ENCODE assay signal across 17 cellular contexts in genomic region chr3:57423335-57423734, GRCh38.
"Had no signal": no experiment of that assay in that cellular context is flagged by ENCODE, and none has a peak within 500 bp of the region (broad histone marks: within the 10 kb centered on the region; RNA-seq: fewer than 3 reads in every experiment).

No MANE protein-coding gene starts in this region.

- H3K36me3 Mint-ChIP-seq: naive thymus-derived CD8-positive, alpha-beta T cell; stimulated activated naive B cell treated with anti-CD40 and anti-IgM and Interleukin-4, amounts not matched to agents 10 μg/mL and 1 μg/mL and 100 μg/mL, for 72 hours had no signal

- H3K4me3 ChIP-seq: mucosa of descending colon, ovary, right atrium auricular region, sigmoid colon, skin epidermis, testis, tibial nerve had no signal

- H3K27me3 ChIP-seq: ovary, right atrium auricular region, sigmoid colon, testis, tibial nerve had no signal

- ATAC-seq: esophagus mucosa; mucosa of descending colon; naive thymus-derived CD8-positive, alpha-beta T cell; stimulated activated naive B cell treated with anti-CD40 and anti-IgM and Interleukin-4, amounts not matched to agents 10 μg/mL and 1 μg/mL and 100 μg/mL, for 72 hours; stimulated activated naive CD8-positive, alpha-beta T cell treated with anti-CD3 and anti-CD28 coated beads, Interleukin-15, amount 100 ng/mL, for 72 hours had no signal

- H3K4me1 ChIP-seq: right atrium auricular region, sigmoid colon, testis, tibial nerve had no signal

- H3K27me3 Mint-ChIP-seq: dendritic cell treated with granulocyte-macrophage colony-stimulating factor and Interleukin-4, amounts not matched to agents 40 ng/mL and 50 ng/mL, for 4 days; stimulated activated naive CD8-positive, alpha-beta T cell treated with anti-CD3 and anti-CD28 coated beads, Interleukin-15, amount 100 ng/mL, for 72 hours had no signal

- H3K9me3 ChIP-seq: mucosa of descending colon, ovary, right atrium auricular region, sigmoid colon, testis, tibial nerve had no signal

- H3K27ac Mint-ChIP-seq: dendritic cell treated with granulocyte-macrophage colony-stimulating factor and Interleukin-4, amounts not matched to agents 40 ng/mL and 50 ng/mL, for 4 days; naive thymus-derived CD8-positive, alpha-beta T cell; stimulated activated naive B cell treated with anti-CD40 and anti-IgM and Interleukin-4, amounts not matched to agents 10 μg/mL and 1 μg/mL and 100 μg/mL, for 72 hours; stimulated activated naive CD8-positive, alpha-beta T cell treated with anti-CD3 and anti-CD28 coated beads, Interleukin-15, amount 100 ng/mL, for 72 hours had no signal

- H3K36me3 ChIP-seq: ovary, right atrium auricular region, sigmoid colon, tibial nerve had no signal

- H3K4me3 Mint-ChIP-seq: dendritic cell treated with granulocyte-macrophage colony-stimulating factor and Interleukin-4, amounts not matched to agents 40 ng/mL and 50 ng/mL, for 4 days; naive thymus-derived CD8-positive, alpha-beta T cell; stimulated activated naive B cell treated with anti-CD40 and anti-IgM and Interleukin-4, amounts not matched to agents 10 μg/mL and 1 μg/mL and 100 μg/mL, for 72 hours; stimulated activated naive CD8-positive, alpha-beta T cell treated with anti-CD3 and anti-CD28 coated beads, Interleukin-15, amount 100 ng/mL, for 72 hours had no signal

- H3K27ac ChIP-seq: ovary, right atrium auricular region, sigmoid colon, skin epidermis, testis, tibial nerve had no signal

- H3K9me3 Mint-ChIP-seq: dendritic cell treated with granulocyte-macrophage colony-stimulating factor and Interleukin-4, amounts not matched to agents 40 ng/mL and 50 ng/mL, for 4 days; naive thymus-derived CD8-positive, alpha-beta T cell; stimulated activated naive B cell treated with anti-CD40 and anti-IgM and Interleukin-4, amounts not matched to agents 10 μg/mL and 1 μg/mL and 100 μg/mL, for 72 hours; stimulated activated naive CD8-positive, alpha-beta T cell treated with anti-CD3 and anti-CD28 coated beads, Interleukin-15, amount 100 ng/mL, for 72 hours had no signal

- H3K4me1 Mint-ChIP-seq: naive thymus-derived CD8-positive, alpha-beta T cell; stimulated activated naive B cell treated with anti-CD40 and anti-IgM and Interleukin-4, amounts not matched to agents 10 μg/mL and 1 μg/mL and 100 μg/mL, for 72 hours; stimulated activated naive CD8-positive, alpha-beta T cell treated with anti-CD3 and anti-CD28 coated beads, Interleukin-15, amount 100 ng/mL, for 72 hours had no signal

- DNase-seq: cerebellar nuclear complex; kidney glomerular epithelial cell; mucosa of descending colon; naive thymus-derived CD8-positive, alpha-beta T cell; nucleus accumbens; ovary; sigmoid colon; stimulated activated CD4-positive, alpha-beta T cell treated with anti-CD3 and anti-CD28 coated beads, Interleukin-2, amount 100 ng/mL, for 24 hours; stimulated activated CD4-positive, alpha-beta T cell treated with anti-CD3 and anti-CD28 coated beads, Interleukin-4, amount 100 ng/mL, for 4 hours; stimulated activated naive B cell treated with anti-CD40 and anti-IgM and Interleukin-4, amounts not matched to agents 10 μg/mL and 1 μg/mL and 100 μg/mL, for 72 hours; stimulated activated naive CD8-positive, alpha-beta T cell treated with anti-CD3 and anti-CD28 coated beads, Interleukin-15, amount 100 ng/mL, for 72 hours; testis had no signal
